Comparison of ENCODE assay signal across 1 cellular context in genomic region chr2:129976969-129977368, GRCh38. TPM values are rescaled to one million over a fixed set of nuclear protein-coding genes. Genes with fewer than 3 reads are reported as not detected.
"Had no signal": no experiment of that assay in that cellular context is flagged by ENCODE, and none has a peak within 500 bp of the region (broad histone marks: within the 10 kb centered on the region; RNA-seq: fewer than 3 reads in every experiment).

No MANE protein-coding gene starts in this region.

RNA-seq across cellular contexts. Expression of gene RAB6C, which starts 2.5 kb away (rescaled TPM):
- polyA plus RNA-seq: GM12878 had no signal
